ENCODE assay signal across 11 cellular contexts in the genomic region with DNA sequence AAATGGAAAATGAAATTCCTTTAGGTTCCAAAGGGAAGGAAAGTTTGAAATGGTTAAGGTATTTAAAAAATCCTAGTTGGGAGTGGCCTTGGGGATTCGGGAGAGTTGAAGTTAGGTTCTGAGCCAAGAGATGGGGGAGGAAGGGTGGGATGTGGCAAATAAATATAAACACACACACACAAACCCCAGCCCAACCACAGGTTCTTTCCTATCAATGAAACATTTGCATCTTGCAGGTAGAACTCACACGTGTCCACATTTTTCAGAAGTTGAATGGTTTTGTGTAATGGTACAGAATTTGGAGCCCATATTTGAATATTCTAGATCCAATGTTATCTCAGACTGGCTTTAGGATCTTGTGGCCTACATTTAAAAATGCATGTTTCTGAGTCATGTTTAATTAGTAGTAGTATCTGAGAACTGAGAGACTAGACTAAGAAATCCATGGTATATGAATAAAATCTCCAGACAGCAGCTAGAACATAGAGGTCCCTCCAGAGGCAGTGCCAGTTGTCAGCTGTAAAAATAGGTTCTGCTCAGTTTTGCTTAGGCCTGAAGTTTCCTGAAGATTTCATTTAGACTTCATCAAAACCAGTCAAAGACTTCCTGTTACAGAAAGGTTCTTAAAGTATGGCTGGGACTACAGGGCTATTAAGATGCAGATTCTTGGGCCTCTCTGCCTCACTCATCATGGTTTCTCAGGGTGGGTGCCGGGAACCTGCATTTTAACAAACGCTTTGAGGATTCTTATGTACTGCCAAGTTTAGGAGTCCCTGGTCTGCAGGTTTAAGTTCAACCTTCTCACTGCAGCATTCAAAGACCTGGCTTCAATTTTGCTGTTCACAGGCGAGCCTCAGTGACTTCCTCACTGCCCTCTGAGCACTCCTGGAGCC. TPM values are rescaled to one million over a fixed set of nuclear protein-coding genes. Genes with fewer than 3 reads are reported as not detected.
DNase-seq lines count a peak whose midpoint lies in the region; ATAC-seq and TF ChIP-seq lines count a peak whose summit lies in the region.
"Had no signal": no experiment of that assay in that cellular context is flagged by ENCODE, and none has a peak within 500 bp of the region (broad histone marks: within the 10 kb centered on the region; RNA-seq: fewer than 3 reads in every experiment).

No MANE protein-coding gene starts in this region.

- BruUV-seq in IMR-90 (replicated peaks; lab: Mats Ljungman, UMichigan) = no TSS peak

- peak in 1 of 7 experiments; percentile 45 for DNase-seq in CD8-positive, alpha-beta T cell
- no peak for DNase-seq in IMR-90
- no peak for DNase-seq in activated B cell treated with CpG ODN at 0.5 μM for 24 hours
- no peak for DNase-seq in lower lobe of right lung
- DNase-seq in nephron progenitor cell = no peak
- DNase-seq in HT-29 (ENCODE audit: low spot score) = no peak
- DNase-seq in MV-4-11 (lab: John Stamatoyannopoulos, UW) = no peak
- DNase-seq: uterus had no signal

- H3K56ac ChIP-seq in IMR-90 (ENCODE audit: extremely low read depth, insufficient read depth, low read length) = no peak overlapping the region

- H2BK120ac ChIP-seq in IMR-90 (ENCODE audit: low read depth, low read length) = peak overlapping the region; percentile 0; the same call in 1 of the 2 replicates

- no peaks in the 10 kb centered on the region for H3K9me3 ChIP-seq in CD8-positive, alpha-beta T cell (ENCODE audit: low read length)
- no peaks in the 10 kb centered on the region for H3K9me3 ChIP-seq in IMR-90 (ENCODE audit: control insufficient read depth, insufficient read depth, low read length)
- no peaks in the 10 kb centered on the region for H3K9me3 ChIP-seq in lower lobe of right lung
- H3K9me3 ChIP-seq: ascending aorta, uterus had no signal

- peak; percentile 9 for ATAC-seq in CD8-positive, alpha-beta T cell
- ATAC-seq in IMR-90 (ENCODE audit: low read depth) (no peak), activated B cell treated with CpG ODN at 0.5 μM for 24 hours (ENCODE audit: low read depth) (no peak), lower lobe of right lung (no peak), GM21825 (IDR thresholded peaks at IDR 0.05; ENCODE audit: unreplicated experiment) (no peak)

- TF ChIP-seq CTCF in CD8-positive, alpha-beta T cell (IDR thresholded peaks at IDR 0.05) = no peak
- TF ChIP-seq CTCF in IMR-90 (conservative IDR thresholded peaks at IDR 0.05; ENCODE audit: low read depth, low read length) (no peak), activated B cell treated with CpG ODN at 0.5 μM for 24 hours (IDR thresholded peaks at IDR 0.05) (no peak), lower lobe of right lung (IDR thresholded peaks at IDR 0.05) (no peak), nephron progenitor cell (IDR thresholded peaks at IDR 0.05) (no peak)

- no peaks in the 10 kb centered on the region for H3K9me1 ChIP-seq in IMR-90 (ENCODE audit: insufficient read depth, low read length)

- H2AFZ ChIP-seq in IMR-90 (replicated peaks; ENCODE audit: low read length, poor library complexity) = no peak overlapping the region

- no peaks in the 10 kb centered on the region for H4K20me1 ChIP-seq in IMR-90 (ENCODE audit: insufficient read depth, low read length)

- H3K9ac ChIP-seq in IMR-90 (ENCODE audit: low read depth, low read length) = no peak overlapping the region

- H3K18ac ChIP-seq in IMR-90 (ENCODE audit: low read depth, low read length) = no peak overlapping the region

- peak overlapping the region; percentile 32 for H3K4me3 ChIP-seq in CD8-positive, alpha-beta T cell (ENCODE audit: low read depth, low read length)
- H3K4me3 ChIP-seq in IMR-90 (ENCODE audit: insufficient read depth, low read depth, low read length) (no peak overlapping the region), lower lobe of right lung (no peak overlapping the region)
- H3K4me3 ChIP-seq: uterus had no signal

- no peak overlapping the region for H2BK20ac ChIP-seq in IMR-90 (ENCODE audit: low read depth, low read length)

- H2AK5ac ChIP-seq in IMR-90 (ENCODE audit: low read depth, low read length) = peak overlapping the region; percentile 49; the same call in 1 of the 2 replicates

- 0 out of 4 replicates have a peak overlapping the region, but pooled peaks of 1 of the 2 experiments have one; percentile 54 for H4K8ac ChIP-seq in IMR-90 (ENCODE audit: low read depth in 2 of 2, low read length in 2 of 2)

- H3K27ac ChIP-seq in CD8-positive, alpha-beta T cell (ENCODE audit: low read depth, low read length) = peak overlapping the region; percentile 74
- H3K27ac ChIP-seq in IMR-90 (ENCODE audit: insufficient read depth, low read length) = no peak overlapping the region
- peak overlapping the region; percentile 58 for H3K27ac ChIP-seq in lower lobe of right lung
- H3K27ac ChIP-seq: ascending aorta, uterus had no signal

- TF ChIP-seq RAD21 in IMR-90 (IDR thresholded peaks at IDR 0.05; ENCODE audit: low read length) = no peak

- intact Hi-C loops in CD8-positive, alpha-beta T cell (cut with DNase I, micrococcal nuclease) = loop anchor here (1.0 to 10.0 kb wide), 6 partner anchors 7 to 1081 kb away; a partner anchor contains a TSS
- intact Hi-C loops in IMR-90 (cut with micrococcal nuclease) = no loop called here
- intact Hi-C loops in activated B cell treated with CpG ODN at 0.5 μM for 24 hours (cut with micrococcal nuclease) = no loop called here
- intact Hi-C loops in lower lobe of right lung (cut with DNase I) = no loop called here

- no peak overlapping the region for H2BK5ac ChIP-seq in IMR-90 (ENCODE audit: low read depth, low read length, poor library complexity, severe bottlenecking)

- peak overlapping the region; percentile 97 for H3K27ac Mint-ChIP-seq in CD8-positive, alpha-beta T cell
- H3K27ac Mint-ChIP-seq in activated B cell treated with CpG ODN at 0.5 μM for 24 hours (peak overlapping the region; percentile 98), nephron progenitor cell (no peak overlapping the region)

- peak overlapping the region; percentile 49; the same call in 1 of the 2 replicates for H3K14ac ChIP-seq in IMR-90 (replicated peaks; ENCODE audit: low read depth, low read length)

- peaks cover 90% of the 10 kb centered on the region for H3K4me1 Mint-ChIP-seq in CD8-positive, alpha-beta T cell (ENCODE audit: low read depth)
- H3K4me1 Mint-ChIP-seq in activated B cell treated with CpG ODN at 0.5 μM for 24 hours (peaks cover 66% of the 10 kb centered on the region), nephron progenitor cell (peaks cover 8% of the 10 kb centered on the region)

- 0 out of 2 replicates have a peak overlapping the region, but pooled peaks have one; percentile 31 for H3K23ac ChIP-seq in IMR-90 (ENCODE audit: low read depth, low read length)

- POLR2A ChIA-PET in CD8-positive, alpha-beta T cell (lab: Charles Lee) = interaction anchor here (0.6 to 5.0 kb wide), 7 partner anchors 10 to 141 kb away, joined by 3 to 80 read pairs (median 9); no protein-coding TSS in a partner anchor
- POLR2A ChIA-PET in IMR-90 (lab: Charles Lee; ENCODE audit: unreplicated experiment) = no interaction called here
- POLR2A ChIA-PET in activated B cell treated with CpG ODN at 0.5 μM for 24 hours (lab: Charles Lee) = interaction anchor here (0.6 to 6.0 kb wide), 7 partner anchors 11 to 139 kb away, joined by 3 to 101 read pairs (median 9); a partner anchor contains a TSS

- no peaks in the 10 kb centered on the region for H3K36me3 ChIP-seq in CD8-positive, alpha-beta T cell (ENCODE audit: insufficient read depth, low read length)
- H3K36me3 ChIP-seq in IMR-90 (ENCODE audit: control insufficient read depth, insufficient read depth, low read length) (no peaks in the 10 kb centered on the region), lower lobe of right lung (no peaks in the 10 kb centered on the region)
- H3K36me3 ChIP-seq: ascending aorta, esophagus muscularis mucosa, uterus had no signal

- H4K5ac ChIP-seq in IMR-90 (ENCODE audit: low read depth, low read length) = no peak overlapping the region

- no peaks in the 10 kb centered on the region for H3K9me3 Mint-ChIP-seq in CD8-positive, alpha-beta T cell
- H3K9me3 Mint-ChIP-seq in activated B cell treated with CpG ODN at 0.5 μM for 24 hours (peaks cover 2% of the 10 kb centered on the region), nephron progenitor cell (no peaks in the 10 kb centered on the region)

- H3K4me1 ChIP-seq in CD8-positive, alpha-beta T cell (ENCODE audit: insufficient read depth, low read length) = peaks cover 79% of the 10 kb centered on the region
- H3K4me1 ChIP-seq in IMR-90 (ENCODE audit: control insufficient read depth, insufficient read depth, low read length) (no peaks in the 10 kb centered on the region), lower lobe of right lung (peaks cover 38% of the 10 kb centered on the region)
- H3K4me1 ChIP-seq: ascending aorta, uterus had no signal

- 74% methylated on average over 3 of the region's 5 CpGs; no CpG with 5 or more reads in 1 of the 2 experiments for WGBS in IMR-90 (ENCODE audit: extremely low coverage in 2 of 2, insufficient read length in 1 of 2), 2 experiments

- in situ Hi-C loops in IMR-90 (cut with MboI; ENCODE audit: low sequenced_read_pairs) = no loop called here

- H2AK9ac ChIP-seq in IMR-90 (replicated peaks; ENCODE audit: low read depth, low read length, poor library complexity) = no peak overlapping the region

- CTCF ChIA-PET in CD8-positive, alpha-beta T cell (lab: Charles Lee) = interaction anchor here (0.7 to 4.0 kb wide), 8 partner anchors 12 to 138 kb away, joined by 3 to 27 read pairs (median 4); a partner anchor contains a TSS
- CTCF ChIA-PET in IMR-90 (lab: Yijun Ruan, JAX) (no interaction called here), activated B cell treated with CpG ODN at 0.5 μM for 24 hours (lab: Charles Lee) (no interaction called here)

- no peak overlapping the region for H4K91ac ChIP-seq in IMR-90 (ENCODE audit: insufficient read depth, low read depth, low read length)

- TF ChIP-seq POLR2A in IMR-90 (IDR thresholded peaks at IDR 0.05; ENCODE audit: low read depth, low read length) = no peak

- H3K27me3 Mint-ChIP-seq in CD8-positive, alpha-beta T cell (ENCODE audit: low read depth) = no peaks in the 10 kb centered on the region
- H3K27me3 Mint-ChIP-seq in activated B cell treated with CpG ODN at 0.5 μM for 24 hours (no peaks in the 10 kb centered on the region), nephron progenitor cell (ENCODE audit: low read depth, poor library complexity) (peaks cover 58% of the 10 kb centered on the region)

- H2BK15ac ChIP-seq in IMR-90 (ENCODE audit: low read depth, low read length) = no peak overlapping the region

- no peaks in the 10 kb centered on the region for H3K27me3 ChIP-seq in CD8-positive, alpha-beta T cell (ENCODE audit: insufficient read depth, low read length)
- H3K27me3 ChIP-seq in IMR-90 (ENCODE audit: control insufficient read depth, insufficient read depth, low read length) (no peaks in the 10 kb centered on the region), lower lobe of right lung (ENCODE audit: low read depth) (no peaks in the 10 kb centered on the region)
- H3K27me3 ChIP-seq: ascending aorta, uterus had no signal

- dilution Hi-C loops in IMR-90 (cut with HindIII; ENCODE audit: low sequenced_read_pairs, unreplicated experiment) = no loop called here

- peak overlapping the region; percentile 77 for H3K4me3 Mint-ChIP-seq in CD8-positive, alpha-beta T cell
- H3K4me3 Mint-ChIP-seq in activated B cell treated with CpG ODN at 0.5 μM for 24 hours (peak overlapping the region; percentile 87), nephron progenitor cell (no peak overlapping the region)

- H3K36me3 Mint-ChIP-seq in CD8-positive, alpha-beta T cell = peaks cover 26% of the 10 kb centered on the region
- H3K36me3 Mint-ChIP-seq in activated B cell treated with CpG ODN at 0.5 μM for 24 hours (ENCODE audit: low read depth) (peaks cover 22% of the 10 kb centered on the region), nephron progenitor cell (ENCODE audit: low read depth) (no peaks in the 10 kb centered on the region)

- 0 out of 4 replicates have a peak, but pooled peaks cover 0 to 10% of the 10 kb centered on the region in 2 experiments for H3K79me1 ChIP-seq in IMR-90 (ENCODE audit: low read depth in 1 of 2, low read length in 2 of 2)

- H3K4ac ChIP-seq in IMR-90 (ENCODE audit: low read depth, low read length) = peak overlapping the region; percentile 8; the same call in 1 of the 2 replicates

- H3K4me2 ChIP-seq in IMR-90 (ENCODE audit: low read depth, low read length) = no peak overlapping the region

RNA-seq across cellular contexts. Expression of a gene that starts 21.3 kb away (rescaled TPM):
- total RNA-seq in CD8-positive, alpha-beta T cell = 10 to 100 TPM; 39.3 to 43.1 TPM
- total RNA-seq in IMR-90 (2012; rRNA removed) (16.7 and 56.5 TPM in 2 replicates), activated B cell treated with CpG ODN at 0.5 μM for 24 hours (83.4 and 92.1 TPM in 2 replicates), lower lobe of right lung (110 TPM)
- polyA plus RNA-seq in IMR-90 (2012; rRNA removed) = 34.5 and 45.0 TPM in 2 replicates
- 33.2 and 58.6 TPM in 2 replicates for polyA plus RNA-seq in IMR-90 (2012; cell fraction: cytosol; rRNA removed)
- polyA plus RNA-seq in IMR-90 (2012; cell fraction: nucleus; rRNA removed; ENCODE audit: low replicate concordance) = 85.5 and 137 TPM in 2 replicates
- total RNA-seq in HT-29 (2014; rRNA removed; shearing (Covaris generic)) = 17.6 and 26.7 TPM in 2 replicates

Comparison
In these comparisons a context has a peak if more than half of its experiments do, and no peak if none do; other contexts are left out.
1. intact Hi-C loops: an anchor here in CD8-positive, alpha-beta T cell (1.0 to 10.0 kb wide); none called in IMR-90, activated B cell treated with CpG ODN at 0.5 μM for 24 hours and lower lobe of right lung.